In genomic region chr1:93471911-93472310, GRCh38 we compare ENCODE assay signal across 1 cellular context.
TF ChIP-seq lines count a peak whose summit lies in the region.

No MANE protein-coding gene starts in this region.

TF ChIP-seq in IMR-90, 13 proteins besides CTCF, POLR2A, EP300 and RAD21 (continued from another document):
- no peak for TF ChIP-seq ELK1 (IDR thresholded peaks at IDR 0.05; ENCODE audit: borderline replicate concordance, low read depth, low read length)
- TF ChIP-seq CHD1 (IDR thresholded peaks at IDR 0.05; ENCODE audit: low read depth, low read length), result no peak
- TF ChIP-seq MAZ (IDR thresholded peaks at IDR 0.05; ENCODE audit: borderline replicate concordance, low read depth, low read length), result no peak
- TF ChIP-seq SMC3 (IDR thresholded peaks at IDR 0.05; ENCODE audit: low read depth, low read length), result no peak
- no peak for TF ChIP-seq FOS (IDR thresholded peaks at IDR 0.05; ENCODE audit: low read depth, low read length)
- no peak for TF ChIP-seq NFE2L2 (IDR thresholded peaks at IDR 0.05; ENCODE audit: low read depth, low read length)
TF ChIP-seq in IMR-90: peak in this region for 0.
